1 cellular context compared by ENCODE assay signal in genomic region chr19:17215125-17215971, GRCh38.
TF ChIP-seq lines count a peak whose summit lies in the region.

Gene USE1 (plus strand): TSS chr19:17215357. CDS start chr19:17215406, 49 bp downstream.

TF ChIP-seq in K562, 482 proteins besides CTCF, POLR2A, EP300 and RAD21 (continued from another document and continues in another):
- TF ChIP-seq ZNF609 (CRISPR knock-in tag; IDR thresholded peaks at IDR 0.05; ENCODE audit: borderline replicate concordance) (no peak), PYGO2 (tag; IDR thresholded peaks at IDR 0.05) (no peak), CREB1 (IDR thresholded peaks at IDR 0.05) (no peak), CREB1 (CRISPR knock-in tag; IDR thresholded peaks at IDR 0.05) (peak; percentile 28; the same call in 1 of the 2 replicates), REST (CRISPR knock-in tag; IDR thresholded peaks at IDR 0.05; ENCODE audit: low read depth) (0 out of 2 replicates have a peak, but pooled peaks have one; percentile 46), ZNF644 (tag; IDR thresholded peaks at IDR 0.05; ENCODE audit: low read depth) (peak; percentile 82), MCM3 (IDR thresholded peaks at IDR 0.05) (no peak), TFE3 (CRISPR knock-in tag; IDR thresholded peaks at IDR 0.05) (no peak), ZNF175 (CRISPR knock-in tag; IDR thresholded peaks at IDR 0.05; ENCODE audit: low read depth) (no peak), RFX1 (IDR thresholded peaks at IDR 0.05) (no peak), CCNT2 (IDR thresholded peaks at IDR 0.05; ENCODE audit: borderline replicate concordance, extremely low read depth, insufficient read length, low read depth, low read length) (peak; percentile 71), ZNF408 (CRISPR knock-in tag; IDR thresholded peaks at IDR 0.05; ENCODE audit: low read depth) (no peak), ZNF316 (IDR thresholded peaks at IDR 0.05) (no peak), ZEB2 (IDR thresholded peaks at IDR 0.05) (peak; percentile 85), HLTF (IDR thresholded peaks at IDR 0.05) (peak; percentile 52; the same call in 1 of the 2 replicates), TAF15 (IDR thresholded peaks at IDR 0.05; ENCODE audit: low read depth, low read length) (no peak), CHD4 (IDR thresholded peaks at IDR 0.05; ENCODE audit: insufficient read depth, insufficient replicate concordance, low read depth, low read length, poor library complexity, severe bottlenecking) (no peak), HMG20B (CRISPR knock-in tag; IDR thresholded peaks at IDR 0.05) (no peak), HDAC1 (IDR thresholded peaks at IDR 0.05) (peak in 1 of 2 experiments; percentile 90; a peak in 2 of 4 replicates), HDAC3 (IDR thresholded peaks at IDR 0.05; ENCODE audit: borderline replicate concordance, partially characterized antibody) (no peak), ZNF583 (CRISPR knock-in tag; IDR thresholded peaks at IDR 0.05) (no peak; the same call in 1 of the 2 replicates), TAL1 (IDR thresholded peaks at IDR 0.05) (no peak), GABPA (tag; conservative IDR thresholded peaks at IDR 0.05; ENCODE audit: low read depth) (peak; percentile 98), SIRT6 (IDR thresholded peaks at IDR 0.05; ENCODE audit: low read depth, low read length) (no peak), NFRKB (IDR thresholded peaks at IDR 0.05; ENCODE audit: low read depth) (peak; percentile 98), SMAD1 (IDR thresholded peaks at IDR 0.05; ENCODE audit: low read depth, low read length, partially characterized antibody) (no peak), ZNF280B (CRISPR knock-in tag; IDR thresholded peaks at IDR 0.05) (no peak), SNAPC5 (CRISPR knock-in tag; IDR thresholded peaks at IDR 0.05) (no peak), USF2 (CRISPR knock-in tag; IDR thresholded peaks at IDR 0.05) (peak; percentile 6; the same call in 1 of the 2 replicates), TBL1XR1 (IDR thresholded peaks at IDR 0.05; ENCODE audit: low read length in 2 of 2) (no peak), PREB (CRISPR knock-in tag; IDR thresholded peaks at IDR 0.05) (no peak), GTF2F1 (IDR thresholded peaks at IDR 0.05; ENCODE audit: low read depth, low read length) (peak; percentile 50; the same call in 1 of the 2 replicates), AFF4 (CRISPR knock-in tag; IDR thresholded peaks at IDR 0.05) (0 out of 2 replicates have a peak, but pooled peaks have one; percentile 43), ATF7 (IDR thresholded peaks at IDR 0.05) (peak; percentile 81), RBBP5 (IDR thresholded peaks at IDR 0.05; ENCODE audit: borderline replicate concordance, insufficient read depth, low read length, poor library complexity, severe bottlenecking) (peak; percentile 58), ZNF224 (CRISPR knock-in tag; IDR thresholded peaks at IDR 0.05) (no peak), BRF1 (IDR thresholded peaks at IDR 0.05; ENCODE audit: borderline replicate concordance, extremely low read depth, insufficient read length) (no peak), MAFK (IDR thresholded peaks at IDR 0.05; ENCODE audit: low read length) (no peak), PHTF2 (CRISPR knock-in tag; IDR thresholded peaks at IDR 0.05) (no peak), HINFP (tag; conservative IDR thresholded peaks at IDR 0.05; ENCODE audit: low read depth) (no peak), ZSCAN29 (IDR thresholded peaks at IDR 0.05) (no peak), ZBTB43 (CRISPR knock-in tag; IDR thresholded peaks at IDR 0.05) (no peak; the same call in 1 of the 2 replicates), TRIM28 (IDR thresholded peaks at IDR 0.05) (no peak), ZNF23 (CRISPR knock-in tag; IDR thresholded peaks at IDR 0.05) (no peak), POLR2AphosphoS2 (IDR thresholded peaks at IDR 0.05; ENCODE audit: low read length) (peak; percentile 86; the same call in 1 of the 2 replicates)
